14 cellular contexts compared by ENCODE assay signal in the genomic region with DNA sequence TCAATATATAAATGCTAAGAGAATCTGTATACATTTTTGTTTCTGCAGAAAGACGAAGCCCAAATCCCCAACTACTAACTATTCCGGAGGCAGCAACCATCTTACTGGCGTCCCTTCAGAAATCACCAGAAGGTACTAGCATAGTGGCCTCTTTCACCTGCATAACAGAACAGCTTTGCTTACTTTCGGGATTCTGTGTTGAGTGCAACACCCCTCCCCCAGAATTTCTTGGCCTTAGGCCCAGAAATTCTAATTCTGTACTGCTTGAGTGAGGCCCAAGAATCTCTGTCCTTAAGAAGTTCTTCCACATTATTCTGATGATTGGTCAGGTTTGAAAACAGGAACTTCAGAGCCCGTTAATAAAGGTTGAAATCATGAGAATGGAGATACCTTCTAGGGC. TPM values are rescaled to one million over a fixed set of nuclear protein-coding genes. Genes with fewer than 3 reads are reported as not detected.
A peak's percentile ranks its signal among the peaks of the same experiment; 100 is the strongest.
DNase-seq lines count a peak whose midpoint lies in the region; ATAC-seq lines count a peak whose summit lies in the region.
"Had no signal": no experiment of that assay in that cellular context is flagged by ENCODE, and none has a peak within 500 bp of the region (broad histone marks: within the 10 kb centered on the region; RNA-seq: fewer than 3 reads in every experiment).

No MANE protein-coding gene starts in this region.

- peaks cover 9% of the 10 kb centered on the region for H3K9me3 Mint-ChIP-seq in T-helper 2 cell treated with Interferon-gamma antibody and Interleukin-4, amounts not matched to agents 5 μg/mL and 100 μg/mL, for 36 hours
- H3K9me3 Mint-ChIP-seq in T-cell = peaks cover 4 to 5% (median 5%) of the 10 kb centered on the region in 3 donors
- peaks cover 5% of the 10 kb centered on the region for H3K9me3 Mint-ChIP-seq in natural killer cell treated with Interleukin-12 subunit alpha and Interleukin-12 subunit beta and Interleukin-15 and Interleukin-18, amount 100 ng/mL, for 72 hours

- no peak for DNase-seq in T-helper 2 cell treated with Interferon-gamma antibody and Interleukin-4, amounts not matched to agents 5 μg/mL and 100 μg/mL, for 36 hours (ENCODE audit: low spot score)
- no peak for DNase-seq in T-helper 2 cell
- no peak for DNase-seq in T-cell
- no peak for DNase-seq in left cardiac atrium
- DNase-seq in putamen (ENCODE audit: low spot score) = peak; percentile 14
- DNase-seq in natural killer cell treated with Interleukin-12 subunit alpha and Interleukin-12 subunit beta and Interleukin-15 and Interleukin-18, amount 100 ng/mL, for 72 hours (ENCODE audit: low spot score) = no peak
- DNase-seq: activated CD4-positive, alpha-beta T cell treated with anti-CD3 and anti-CD28 coated beads, Interleukin-2, amount 50 U/mL, for 1 hour; activated effector memory CD4-positive, alpha-beta T cell treated with anti-CD3 and anti-CD28 coated beads, Interleukin-2, amount 50 U/mL, for 16 hours; Calu3; SW 1271; transverse colon had no signal

- intact Hi-C loops in left cardiac atrium (cut with DNase I) = no loop called here

- H3K27ac Mint-ChIP-seq in T-helper 2 cell treated with Interferon-gamma antibody and Interleukin-4, amounts not matched to agents 5 μg/mL and 100 μg/mL, for 36 hours = no peak overlapping the region
- no peak overlapping the region for H3K27ac Mint-ChIP-seq in T-cell
- no peak overlapping the region for H3K27ac Mint-ChIP-seq in natural killer cell treated with Interleukin-12 subunit alpha and Interleukin-12 subunit beta and Interleukin-15 and Interleukin-18, amount 100 ng/mL, for 72 hours

- peaks cover 29% of the 10 kb centered on the region for H3K27me3 Mint-ChIP-seq in T-helper 2 cell treated with Interferon-gamma antibody and Interleukin-4, amounts not matched to agents 5 μg/mL and 100 μg/mL, for 36 hours (ENCODE audit: low read depth)
- H3K27me3 Mint-ChIP-seq in T-cell = peaks cover 34% of the 10 kb centered on the region in 2 donors
- peaks cover 43 to 71% of the 10 kb centered on the region in 2 donors for H3K27me3 Mint-ChIP-seq in natural killer cell treated with Interleukin-12 subunit alpha and Interleukin-12 subunit beta and Interleukin-15 and Interleukin-18, amount 100 ng/mL, for 72 hours

- peaks cover 6% of the 10 kb centered on the region for H3K4me1 Mint-ChIP-seq in T-helper 2 cell treated with Interferon-gamma antibody and Interleukin-4, amounts not matched to agents 5 μg/mL and 100 μg/mL, for 36 hours (ENCODE audit: low read depth)
- peaks cover 0 to 9% (median 9%) of the 10 kb centered on the region in 3 donors for H3K4me1 Mint-ChIP-seq in T-cell
- H3K4me1 Mint-ChIP-seq in natural killer cell treated with Interleukin-12 subunit alpha and Interleukin-12 subunit beta and Interleukin-15 and Interleukin-18, amount 100 ng/mL, for 72 hours (ENCODE audit: low read depth in 2 of 2) = no peaks in the 10 kb centered on the region

- POLR2A ChIA-PET in T-cell (lab: Charles Lee) = no interaction called here

- no peaks in the 10 kb centered on the region for H3K36me3 Mint-ChIP-seq in T-helper 2 cell treated with Interferon-gamma antibody and Interleukin-4, amounts not matched to agents 5 μg/mL and 100 μg/mL, for 36 hours (ENCODE audit: low read depth)
- H3K36me3 Mint-ChIP-seq in T-cell = peaks cover 2% of the 10 kb centered on the region
- peaks cover 6% of the 10 kb centered on the region for H3K36me3 Mint-ChIP-seq in natural killer cell treated with Interleukin-12 subunit alpha and Interleukin-12 subunit beta and Interleukin-15 and Interleukin-18, amount 100 ng/mL, for 72 hours

- CTCF ChIA-PET in T-cell (lab: Charles Lee) = no interaction called here

- ATAC-seq in T-cell (replicated peaks in 1 of 4) (no peak), left cardiac atrium (peak; percentile 57 to 58), HG02885 (IDR thresholded peaks at IDR 0.05; ENCODE audit: poor library complexity, unreplicated experiment) (no peak), HG03469 (IDR thresholded peaks at IDR 0.05; ENCODE audit: unreplicated experiment) (no peak)
- ATAC-seq in natural killer cell treated with Interleukin-12 subunit alpha and Interleukin-12 subunit beta and Interleukin-15 and Interleukin-18, amount 100 ng/mL, for 72 hours = no peak
- ATAC-seq: esophagus mucosa had no signal

- H3K4me3 Mint-ChIP-seq in T-helper 2 cell treated with Interferon-gamma antibody and Interleukin-4, amounts not matched to agents 5 μg/mL and 100 μg/mL, for 36 hours = peak overlapping the region; percentile 74
- H3K4me3 Mint-ChIP-seq in T-cell = peak overlapping the region; percentile 43 to 73 (median 60)
- no peak overlapping the region for H3K4me3 Mint-ChIP-seq in natural killer cell treated with Interleukin-12 subunit alpha and Interleukin-12 subunit beta and Interleukin-15 and Interleukin-18, amount 100 ng/mL, for 72 hours

RNA-seq across cellular contexts. Expression of a gene that starts 2.9 kb away (rescaled TPM):
- under 1 TPM in 4 of 5 donors, not detected in 1; 0.26 to 0.46 (median 0.32) TPM for total RNA-seq in T-cell
- total RNA-seq in left cardiac atrium = 1 to 10 TPM; 2.6 to 6.5 TPM
- under 1 TPM in 1 of 2 donors, not detected in 1; 0.61 TPM for total RNA-seq in natural killer cell treated with Interleukin-12 subunit alpha and Interleukin-12 subunit beta and Interleukin-15 and Interleukin-18, amount 100 ng/mL, for 72 hours
- total RNA-seq: Calu3, transverse colon had no signal

RNA-seq across cellular contexts. Expression of a gene that starts 27.4 kb away (rescaled TPM):
- total RNA-seq in T-cell = 10 to 100 TPM; 27.7 to 37.7 (median 35.1) TPM
- total RNA-seq in left cardiac atrium = 10 to 100 TPM; 24.9 to 29.7 TPM
- 10 to 100 TPM; 50.6 to 55.9 TPM for total RNA-seq in natural killer cell treated with Interleukin-12 subunit alpha and Interleukin-12 subunit beta and Interleukin-15 and Interleukin-18, amount 100 ng/mL, for 72 hours

RNA-seq across cellular contexts. Expression of a gene that starts 27.5 kb away (rescaled TPM):
- total RNA-seq in T-cell (10 to 100 TPM; 25.4 to 70.8 (median 53.8) TPM), left cardiac atrium (10 to 100 TPM; 19.9 to 23.9 TPM)
- total RNA-seq in natural killer cell treated with Interleukin-12 subunit alpha and Interleukin-12 subunit beta and Interleukin-15 and Interleukin-18, amount 100 ng/mL, for 72 hours = 10 to 100 TPM; 67.3 to 83.3 TPM

Comparison
In these comparisons a context has a peak if more than half of its experiments do, and no peak if none do; other contexts are left out.
1. ATAC-seq: peak in left cardiac atrium (2 of 2); none in T-cell (0 of 4), HG02885 (single experiment), natural killer cell treated with Interleukin-12 subunit alpha and Interleukin-12 subunit beta and Interleukin-15 and Interleukin-18, amount 100 ng/mL, for 72 hours (0 of 2) and HG03469 (single experiment).